In genomic region chr3:106380232-106380631, GRCh38 we compare ENCODE assay signal across 19 cellular contexts.
"Had no signal": no experiment of that assay in that cellular context is flagged by ENCODE, and none has a peak within 500 bp of the region (broad histone marks: within the 10 kb centered on the region; RNA-seq: fewer than 3 reads in every experiment).

No MANE protein-coding gene starts in this region.

- H3K36me3 ChIP-seq: cardiac muscle cell, gastroesophageal sphincter, right atrium auricular region, tibial nerve, vagina had no signal

- ATAC-seq: activated CD4-positive, alpha-beta T cell treated with anti-CD3 and anti-CD28 coated beads for 36 hours; activated CD8-positive, alpha-beta memory T cell treated with anti-CD3 and anti-CD28 coated beads, Interleukin-2, amount 10 ng/mL, durations not matched to agents 7 days and 5 days; gastroesophageal sphincter; left cardiac atrium had no signal

- H3K27ac ChIP-seq: cardiac muscle cell, dorsolateral prefrontal cortex, gastroesophageal sphincter, right atrium auricular region, skin epidermis, tibial nerve, vagina had no signal

- H3K4me1 ChIP-seq: gastroesophageal sphincter, right atrium auricular region, tibial nerve, vagina had no signal

- H3K4me3 ChIP-seq: cardiac muscle cell, dorsolateral prefrontal cortex, gastroesophageal sphincter, lung, right atrium auricular region, skin epidermis, tibial nerve, vagina had no signal

- H3K9me3 ChIP-seq: gastroesophageal sphincter, right atrium auricular region, tibial nerve, vagina had no signal

- H3K27me3 ChIP-seq: cardiac muscle cell, dorsolateral prefrontal cortex, gastroesophageal sphincter, right atrium auricular region, tibial nerve, vagina had no signal

- DNase-seq: activated CD4-positive, alpha-beta memory T cell treated with anti-CD3 and anti-CD28 coated beads for 36 hours; activated CD4-positive, alpha-beta T cell treated with anti-CD3 and anti-CD28 coated beads for 36 hours; activated CD8-positive, alpha-beta memory T cell treated with anti-CD3 and anti-CD28 coated beads, Interleukin-2, amount 10 ng/mL, durations not matched to agents 7 days and 5 days; activated naive CD4-positive, alpha-beta T cell treated with anti-CD3 and anti-CD28 coated beads, Interleukin-2, amount 10 ng/mL, durations not matched to agents 7 days and 5 days; activated T-cell treated with anti-CD3 and anti-CD28 coated beads, Interleukin-2, amount 50 U/mL, for 1 hour; dorsolateral prefrontal cortex; endodermal cell; left cardiac atrium; naive B cell; nucleus accumbens; stimulated activated CD4-positive, alpha-beta T cell treated with anti-CD3 and anti-CD28 coated beads, Interleukin-4, amount 100 ng/mL, for 24 hours; stimulated activated naive CD4-positive, alpha-beta T cell had no signal
